ENCODE assay signal across 23 cellular contexts in genomic region chr7:131222171-131222570, GRCh38.
DNase-seq lines count a peak whose midpoint lies in the region; ATAC-seq and TF ChIP-seq lines count a peak whose summit lies in the region.
"Had no signal": no experiment of that assay in that cellular context is flagged by ENCODE, and none has a peak within 500 bp of the region (broad histone marks: within the 10 kb centered on the region; RNA-seq: fewer than 3 reads in every experiment).

No MANE protein-coding gene starts in this region.

- peak overlapping the region in 6 of 11 experiments; percentile 84 to 93 (median 92); a peak in 10 of 22 replicates for H3K27ac ChIP-seq in BLaER1 treated with 17β-estradiol and CSF1 and Interleukin-3, amounts not matched to agents 10 nM and 100 nM
- no peak overlapping the region for H3K27ac ChIP-seq in PC-3 (ENCODE audit: low read length)
- H3K27ac ChIP-seq: ascending aorta, gastroesophageal sphincter, SK-N-MC, thoracic aorta, vagina had no signal

- intact Hi-C loops in PC-3 (cut with micrococcal nuclease): no loop called here

- ATAC-seq in PC-3: no peak
- ATAC-seq in naive thymus-derived CD8-positive, alpha-beta T cell: no peak
- ATAC-seq: esophagus mucosa; gastroesophageal sphincter; stimulated activated naive B cell treated with anti-CD40 and anti-IgM and Interleukin-4, amounts not matched to agents 10 μg/mL and 1 μg/mL and 100 μg/mL, for 72 hours; T-helper 17 cell had no signal

- no TSS peak for BruUV-seq in PC-3 (replicated peaks; lab: Mats Ljungman, UMichigan)

- CTCF ChIA-PET in PC-3 (lab: Charles Lee): no interaction called here

- no peak overlapping the region for H3K4me2 ChIP-seq in BLaER1 treated with 17β-estradiol and CSF1 and Interleukin-3, amounts not matched to agents 10 nM and 100 nM
- H3K4me2 ChIP-seq in PC-3 (ENCODE audit: low read length): no peak overlapping the region

- H3K4me1 ChIP-seq in BLaER1 treated with 17β-estradiol and CSF1 and Interleukin-3, amounts not matched to agents 10 nM and 100 nM: peaks cover 29 to 52% (median 46%) of the 10 kb centered on the region in 10 experiments
- no peaks in the 10 kb centered on the region for H3K4me1 ChIP-seq in PC-3 (ENCODE audit: insufficient read depth, low read length)

- H2AFZ ChIP-seq in PC-3 (ENCODE audit: low read length): no peak overlapping the region

- H3K9me2 ChIP-seq in PC-3 (replicated peaks; ENCODE audit: low read length): no peaks in the 10 kb centered on the region

- no peak overlapping the region for H3K4me3 ChIP-seq in BLaER1 treated with 17β-estradiol and CSF1 and Interleukin-3, amounts not matched to agents 10 nM and 100 nM
- no peak overlapping the region for H3K4me3 ChIP-seq in PC-3 (ENCODE audit: low read length)
- H3K4me3 ChIP-seq: ascending aorta, gastroesophageal sphincter, SK-N-MC, thoracic aorta, vagina had no signal

- peak; percentile 35 for TF ChIP-seq CTCF in GM12873 (IDR thresholded peaks at IDR 0.05; ENCODE audit: insufficient read depth, low read depth, low read length, missing control alignments)
- peak; percentile 17; the same call in 1 of the 2 replicates for TF ChIP-seq CTCF in PC-3 (conservative IDR thresholded peaks at IDR 0.05; ENCODE audit: low read depth, low read length)

- POLR2A ChIA-PET in PC-3 (lab: Charles Lee; ENCODE audit: unreplicated experiment): no interaction called here
- POLR2A ChIA-PET in naive thymus-derived CD8-positive, alpha-beta T cell (lab: Charles Lee): no interaction called here

- no peaks in the 10 kb centered on the region for H3K27me3 Mint-ChIP-seq in naive thymus-derived CD8-positive, alpha-beta T cell
- H3K27me3 Mint-ChIP-seq: activated naive CD8-positive, alpha-beta T cell; stimulated activated naive B cell treated with anti-CD40 and anti-IgM and Interleukin-4, amounts not matched to agents 10 μg/mL and 1 μg/mL and 100 μg/mL, for 72 hours; T-helper 17 cell had no signal

- H3K9me3 ChIP-seq in BLaER1 treated with 17β-estradiol and CSF1 and Interleukin-3, amounts not matched to agents 10 nM and 100 nM (replicated peaks in 1 of 11): peaks cover 5 to 48% (median 28%) of the 10 kb centered on the region in 11 experiments; a peak in 17 of 22 replicates
- H3K9me3 ChIP-seq in PC-3 (ENCODE audit: low read length): no peaks in the 10 kb centered on the region
- H3K9me3 ChIP-seq: ascending aorta, gastroesophageal sphincter, thoracic aorta, vagina had no signal

- peaks cover 0 to 6% (median 5%) of the 10 kb centered on the region in 9 donors for H3K9me3 Mint-ChIP-seq in naive thymus-derived CD8-positive, alpha-beta T cell

- no peak overlapping the region for H3K27ac Mint-ChIP-seq in naive thymus-derived CD8-positive, alpha-beta T cell
- H3K27ac Mint-ChIP-seq: activated naive CD8-positive, alpha-beta T cell; stimulated activated naive B cell treated with anti-CD40 and anti-IgM and Interleukin-4, amounts not matched to agents 10 μg/mL and 1 μg/mL and 100 μg/mL, for 72 hours; T-helper 17 cell had no signal

- H3F3A ChIP-seq in PC-3 (ENCODE audit: low read length, unreplicated experiment): no peaks in the 10 kb centered on the region

- no peak for DNase-seq in PC-3
- peak; percentile 24 for DNase-seq in germinal center (ENCODE audit: low spot score)
- no peak for DNase-seq in naive thymus-derived CD8-positive, alpha-beta T cell
- no peak for DNase-seq in AG08396 (ENCODE audit: low spot score)
- no peak for DNase-seq in NCI-H526 treated with DMSO at 0.1 percent for 48 hours (lab: John Stamatoyannopoulos, UW)
- DNase-seq: activated CD4-positive, alpha-beta T cell treated with anti-CD3 and anti-CD28 coated beads for 48 hours; central memory CD4-positive, alpha-beta T cell; effector CD8-positive, alpha-beta T cell; kidney; NCI-H2081 treated with DMSO at 0.1 percent for 48 hours; retina; stimulated activated CD4-positive, alpha-beta T cell treated with anti-CD3 and anti-CD28 coated beads, Interleukin-2, amount 100 ng/mL, for 48 hours; stimulated activated naive B cell treated with anti-CD40 and anti-IgM and Interleukin-4, amounts not matched to agents 10 μg/mL and 1 μg/mL and 100 μg/mL, for 72 hours; T-helper 17 cell had no signal

- H3K27me3 ChIP-seq in BLaER1 treated with 17β-estradiol and CSF1 and Interleukin-3, amounts not matched to agents 10 nM and 100 nM: no peaks in the 10 kb centered on the region
- H3K27me3 ChIP-seq in PC-3 (ENCODE audit: low read length): no peaks in the 10 kb centered on the region
- H3K27me3 ChIP-seq: ascending aorta, gastroesophageal sphincter, vagina had no signal

- H3K4me1 Mint-ChIP-seq in naive thymus-derived CD8-positive, alpha-beta T cell: peaks cover 12 to 22% (median 15%) of the 10 kb centered on the region in 4 donors

- no peaks in the 10 kb centered on the region for H3K79me2 ChIP-seq in PC-3 (ENCODE audit: low read length)

- peaks cover 0 to 5% (median 0%) of the 10 kb centered on the region in 11 experiments; a peak in 1 of 22 replicates for H3K36me3 ChIP-seq in BLaER1 treated with 17β-estradiol and CSF1 and Interleukin-3, amounts not matched to agents 10 nM and 100 nM
- no peaks in the 10 kb centered on the region for H3K36me3 ChIP-seq in PC-3 (ENCODE audit: low read depth, low read length)
- H3K36me3 ChIP-seq: ascending aorta, gastroesophageal sphincter, thoracic aorta, vagina had no signal

- no peaks in the 10 kb centered on the region for H4K20me1 ChIP-seq in BLaER1 treated with 17β-estradiol and CSF1 and Interleukin-3, amounts not matched to agents 10 nM and 100 nM
- H4K20me1 ChIP-seq in PC-3 (ENCODE audit: low read length): no peaks in the 10 kb centered on the region

- H3K4me3 Mint-ChIP-seq in naive thymus-derived CD8-positive, alpha-beta T cell: no peak overlapping the region
- H3K4me3 Mint-ChIP-seq: activated naive CD8-positive, alpha-beta T cell; stimulated activated naive B cell treated with anti-CD40 and anti-IgM and Interleukin-4, amounts not matched to agents 10 μg/mL and 1 μg/mL and 100 μg/mL, for 72 hours; T-helper 17 cell had no signal

- H3K9ac ChIP-seq in BLaER1 treated with 17β-estradiol and CSF1 and Interleukin-3, amounts not matched to agents 10 nM and 100 nM: no peak overlapping the region
- no peak overlapping the region for H3K9ac ChIP-seq in PC-3 (ENCODE audit: low read length)

- peaks cover 0 to 7% (median 7%) of the 10 kb centered on the region in 3 donors for H3K36me3 Mint-ChIP-seq in naive thymus-derived CD8-positive, alpha-beta T cell
- H3K36me3 Mint-ChIP-seq: activated naive CD8-positive, alpha-beta T cell had no signal
